1 cellular context compared by ENCODE assay signal in the genomic region with DNA sequence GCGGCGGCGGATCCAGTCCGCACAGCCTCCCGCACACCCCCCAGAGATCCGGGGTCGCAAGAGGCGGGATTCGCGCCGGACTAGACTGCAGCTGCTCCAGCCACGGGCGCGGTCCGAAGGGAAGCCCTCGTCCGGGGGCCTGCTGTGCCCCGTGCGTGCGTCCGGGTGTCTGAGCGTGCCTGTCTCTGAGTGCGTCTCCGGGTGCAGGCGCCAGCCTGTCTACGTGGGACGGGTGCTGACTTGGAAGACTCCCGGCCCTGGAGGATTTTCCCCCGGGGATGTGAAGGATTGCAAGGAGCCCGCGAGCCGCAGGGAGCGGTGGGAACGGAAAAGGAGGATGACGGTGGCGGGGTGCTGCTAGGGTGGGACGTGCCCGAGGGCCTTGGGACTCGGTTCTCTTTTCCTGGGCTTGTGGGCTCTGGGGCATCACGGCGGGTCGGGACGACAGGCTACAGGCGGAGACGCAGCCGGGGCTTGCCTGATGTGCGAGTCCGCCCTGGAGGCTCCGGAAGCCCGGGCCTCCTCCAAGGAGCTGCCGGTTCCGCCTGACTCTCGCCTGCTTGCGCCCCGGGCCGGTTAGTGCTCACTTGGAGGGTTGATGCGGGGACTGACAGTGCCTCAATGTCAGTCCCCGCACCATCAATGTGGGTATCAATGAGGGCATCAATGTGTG.
TF ChIP-seq lines count a peak whose summit lies in the region.

No MANE protein-coding gene starts in this region.

TF ChIP-seq in GM23338, 12 proteins besides CTCF, POLR2A, EP300 and RAD21 (continued from another document):
- TF ChIP-seq, protein P1, sequence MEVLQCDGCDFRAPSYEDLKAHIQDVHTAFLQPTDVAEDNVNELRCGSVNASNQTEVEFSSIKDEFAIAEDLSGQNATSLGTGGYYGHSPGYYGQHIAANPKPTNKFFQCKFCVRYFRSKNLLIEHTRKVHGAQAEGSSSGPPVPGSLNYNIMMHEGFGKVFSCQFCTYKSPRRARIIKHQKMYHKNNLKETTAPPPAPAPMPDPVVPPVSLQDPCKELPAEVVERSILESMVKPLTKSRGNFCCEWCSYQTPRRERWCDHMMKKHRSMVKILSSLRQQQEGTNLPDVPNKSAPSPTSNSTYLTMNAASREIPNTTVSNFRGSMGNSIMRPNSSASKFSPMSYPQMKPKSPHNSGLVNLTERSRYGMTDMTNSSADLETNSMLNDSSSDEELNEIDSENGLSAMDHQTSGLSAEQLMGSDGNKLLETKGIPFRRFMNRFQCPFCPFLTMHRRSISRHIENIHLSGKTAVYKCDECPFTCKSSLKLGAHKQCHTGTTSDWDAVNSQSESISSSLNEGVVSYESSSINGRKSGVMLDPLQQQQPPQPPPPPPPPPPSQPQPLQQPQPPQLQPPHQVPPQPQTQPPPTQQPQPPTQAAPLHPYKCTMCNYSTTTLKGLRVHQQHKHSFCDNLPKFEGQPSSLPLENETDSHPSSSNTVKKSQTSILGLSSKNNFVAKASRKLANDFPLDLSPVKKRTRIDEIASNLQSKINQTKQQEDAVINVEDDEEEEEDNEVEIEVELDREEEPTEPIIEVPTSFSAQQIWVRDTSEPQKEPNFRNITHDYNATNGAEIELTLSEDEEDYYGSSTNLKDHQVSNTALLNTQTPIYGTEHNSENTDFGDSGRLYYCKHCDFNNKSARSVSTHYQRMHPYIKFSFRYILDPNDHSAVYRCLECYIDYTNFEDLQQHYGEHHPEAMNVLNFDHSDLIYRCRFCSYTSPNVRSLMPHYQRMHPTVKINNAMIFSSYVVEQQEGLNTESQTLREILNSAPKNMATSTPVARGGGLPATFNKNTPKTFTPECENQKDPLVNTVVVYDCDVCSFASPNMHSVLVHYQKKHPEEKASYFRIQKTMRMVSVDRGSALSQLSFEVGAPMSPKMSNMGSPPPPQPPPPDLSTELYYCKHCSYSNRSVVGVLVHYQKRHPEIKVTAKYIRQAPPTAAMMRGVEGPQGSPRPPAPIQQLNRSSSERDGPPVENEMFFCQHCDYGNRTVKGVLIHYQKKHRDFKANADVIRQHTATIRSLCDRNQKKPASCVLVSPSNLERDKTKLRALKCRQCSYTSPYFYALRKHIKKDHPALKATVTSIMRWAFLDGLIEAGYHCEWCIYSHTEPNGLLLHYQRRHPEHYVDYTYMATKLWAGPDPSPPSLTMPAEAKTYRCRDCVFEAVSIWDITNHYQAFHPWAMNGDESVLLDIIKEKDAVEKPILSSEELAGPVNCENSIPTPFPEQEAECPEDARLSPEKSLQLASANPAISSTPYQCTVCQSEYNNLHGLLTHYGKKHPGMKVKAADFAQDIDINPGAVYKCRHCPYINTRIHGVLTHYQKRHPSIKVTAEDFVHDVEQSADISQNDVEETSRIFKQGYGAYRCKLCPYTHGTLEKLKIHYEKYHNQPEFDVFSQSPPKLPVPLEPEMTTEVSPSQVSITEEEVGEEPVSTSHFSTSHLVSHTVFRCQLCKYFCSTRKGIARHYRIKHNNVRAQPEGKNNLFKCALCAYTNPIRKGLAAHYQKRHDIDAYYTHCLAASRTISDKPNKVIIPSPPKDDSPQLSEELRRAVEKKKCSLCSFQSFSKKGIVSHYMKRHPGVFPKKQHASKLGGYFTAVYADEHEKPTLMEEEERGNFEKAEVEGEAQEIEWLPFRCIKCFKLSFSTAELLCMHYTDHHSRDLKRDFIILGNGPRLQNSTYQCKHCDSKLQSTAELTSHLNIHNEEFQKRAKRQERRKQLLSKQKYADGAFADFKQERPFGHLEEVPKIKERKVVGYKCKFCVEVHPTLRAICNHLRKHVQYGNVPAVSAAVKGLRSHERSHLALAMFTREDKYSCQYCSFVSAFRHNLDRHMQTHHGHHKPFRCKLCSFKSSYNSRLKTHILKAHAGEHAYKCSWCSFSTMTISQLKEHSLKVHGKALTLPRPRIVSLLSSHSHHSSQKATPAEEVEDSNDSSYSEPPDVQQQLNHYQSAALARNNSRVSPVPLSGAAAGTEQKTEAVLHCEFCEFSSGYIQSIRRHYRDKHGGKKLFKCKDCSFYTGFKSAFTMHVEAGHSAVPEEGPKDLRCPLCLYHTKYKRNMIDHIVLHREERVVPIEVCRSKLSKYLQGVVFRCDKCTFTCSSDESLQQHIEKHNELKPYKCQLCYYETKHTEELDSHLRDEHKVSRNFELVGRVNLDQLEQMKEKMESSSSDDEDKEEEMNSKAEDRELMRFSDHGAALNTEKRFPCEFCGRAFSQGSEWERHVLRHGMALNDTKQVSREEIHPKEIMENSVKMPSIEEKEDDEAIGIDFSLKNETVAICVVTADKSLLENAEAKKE (CRISPR knock-in tag; IDR thresholded peaks at IDR 0.05) = no peak
- TF ChIP-seq, protein P2, sequence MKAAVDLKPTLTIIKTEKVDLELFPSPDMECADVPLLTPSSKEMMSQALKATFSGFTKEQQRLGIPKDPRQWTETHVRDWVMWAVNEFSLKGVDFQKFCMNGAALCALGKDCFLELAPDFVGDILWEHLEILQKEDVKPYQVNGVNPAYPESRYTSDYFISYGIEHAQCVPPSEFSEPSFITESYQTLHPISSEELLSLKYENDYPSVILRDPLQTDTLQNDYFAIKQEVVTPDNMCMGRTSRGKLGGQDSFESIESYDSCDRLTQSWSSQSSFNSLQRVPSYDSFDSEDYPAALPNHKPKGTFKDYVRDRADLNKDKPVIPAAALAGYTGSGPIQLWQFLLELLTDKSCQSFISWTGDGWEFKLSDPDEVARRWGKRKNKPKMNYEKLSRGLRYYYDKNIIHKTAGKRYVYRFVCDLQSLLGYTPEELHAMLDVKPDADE (IDR thresholded peaks at IDR 0.05) = no peak
- peak; percentile 66 for TF ChIP-seq EZH2phosphoT487 (IDR thresholded peaks at IDR 0.05; ENCODE audit: unreplicated experiment)
- TF ChIP-seq JUNB (IDR thresholded peaks at IDR 0.05; ENCODE audit: unreplicated experiment) = no peak
- no peak for TF ChIP-seq CREB1 (CRISPR knock-in tag; IDR thresholded peaks at IDR 0.05; ENCODE audit: low read depth)
- no peak for TF ChIP-seq POLR2AphosphoS5 (IDR thresholded peaks at IDR 0.05; ENCODE audit: low read depth)
- no peak for TF ChIP-seq NANOG (IDR thresholded peaks at IDR 0.05; ENCODE audit: borderline replicate concordance)
- TF ChIP-seq EZH2 (IDR thresholded peaks at IDR 0.05; ENCODE audit: low read depth, unreplicated experiment) = peak; percentile 90
- no peak for TF ChIP-seq ZNF331 (CRISPR knock-in tag; IDR thresholded peaks at IDR 0.05; ENCODE audit: low read depth)
